Comparison of ENCODE assay signal across 13 cellular contexts in the genomic region with DNA sequence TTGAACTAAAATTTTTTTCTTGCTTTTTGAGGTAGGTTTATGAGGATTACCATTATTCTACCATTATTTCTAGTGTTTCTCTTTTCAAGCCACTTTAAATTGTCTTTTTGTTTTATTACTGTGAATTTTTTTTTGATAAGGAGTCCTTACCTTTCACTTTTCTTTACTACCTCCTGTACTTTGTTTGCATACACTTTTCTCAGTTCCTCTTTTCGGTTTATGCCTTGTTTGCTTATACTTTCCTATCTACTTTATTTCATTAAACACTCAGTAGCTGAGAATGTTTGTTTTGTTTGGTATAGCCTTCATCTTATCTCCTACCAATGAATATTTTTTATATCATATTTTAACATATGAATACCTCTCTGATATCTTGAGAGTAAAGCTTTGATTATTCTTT.
A peak's percentile ranks its signal among the peaks of the same experiment; 100 is the strongest.
DNase-seq lines count a peak whose midpoint lies in the region; ATAC-seq, FAIRE-seq and TF ChIP-seq lines count a peak whose summit lies in the region.
"Had no signal": no experiment of that assay in that cellular context is flagged by ENCODE, and none has a peak within 500 bp of the region (broad histone marks: within the 10 kb centered on the region; RNA-seq: fewer than 3 reads in every experiment).

No MANE protein-coding gene starts in this region.

- POLR2A ChIA-PET in GM10248 (lab: Yijun Ruan, JAX), result no interaction called here

- no peak for TF ChIP-seq CTCF in GM10248 (IDR thresholded peaks at IDR 0.05; ENCODE audit: control extremely low read depth, extremely low read depth, low read depth, missing control alignments)
- TF ChIP-seq CTCF in brain microvascular endothelial cell (IDR thresholded peaks at IDR 0.05; ENCODE audit: low read depth, low read length, missing control alignments), result no peak
- no peak for TF ChIP-seq CTCF in kidney (IDR thresholded peaks at IDR 0.05; ENCODE audit: borderline replicate concordance, extremely low read depth, insufficient read depth)

- peak; percentile 97 for ATAC-seq in GM19395 (IDR thresholded peaks at IDR 0.05; ENCODE audit: unreplicated experiment)
- ATAC-seq in HG02852 (IDR thresholded peaks at IDR 0.05; ENCODE audit: unreplicated experiment), result peak; percentile 86
- peak; percentile 95 for ATAC-seq in HG03521 (IDR thresholded peaks at IDR 0.05; ENCODE audit: unreplicated experiment)
- ATAC-seq: A549; activated T-cell treated with anti-CD3 and anti-CD28 coated beads, Interleukin-2, amount 50 U/mL, for 72 hours had no signal

- no peaks in the 10 kb centered on the region for H3K4me1 ChIP-seq in kidney (ENCODE audit: control insufficient read depth in 1 of 2, insufficient read depth in 1 of 2, low read depth in 1 of 2, low read length in 2 of 2)
- H3K4me1 ChIP-seq: A549 had no signal

- DNase-seq in GM10248 (ENCODE audit: extremely low spot score) (peak; percentile 42), brain microvascular endothelial cell (no peak), posterior vena cava (ENCODE audit: low spot score) (no peak), posterior cingulate gyrus (no peak), kidney (no peak)
- DNase-seq: activated T-cell treated with anti-CD3 and anti-CD28 coated beads, Interleukin-2, amount 50 U/mL, for 72 hours; DMS79 had no signal

- intact Hi-C loops in posterior vena cava (cut with DNase I), result no loop called here
- intact Hi-C loops in posterior cingulate gyrus (cut with DNase I), result no loop called here
- intact Hi-C loops in kidney (cut with DNase I), result no loop called here

- H3K9ac ChIP-seq in kidney (ENCODE audit: low read length in 2 of 2), result no peak overlapping the region

- in situ Hi-C loops in brain microvascular endothelial cell (cut with HindIII; ENCODE audit: low pct_ligation_motif_present, low sequenced_read_pairs), result no loop called here

- H3K9me3 ChIP-seq in kidney (ENCODE audit: control insufficient read depth in 1 of 2, low read length in 2 of 2), result no peaks in the 10 kb centered on the region
- H3K9me3 ChIP-seq: A549 had no signal

- no peak for FAIRE-seq in kidney (lab: Jason Lieb, UNC)
- FAIRE-seq: A549, keratinocyte had no signal

- H3K27ac ChIP-seq in brain microvascular endothelial cell (no peak overlapping the region), kidney (ENCODE audit: low read depth in 2 of 2, low read length in 2 of 2) (no peak overlapping the region)
- H3K27ac ChIP-seq: A549, cardiac muscle cell had no signal

- CTCF ChIA-PET in GM10248 (lab: Yijun Ruan, JAX), result no interaction called here

- no peaks in the 10 kb centered on the region for H3K27me3 ChIP-seq in brain microvascular endothelial cell (replicated peaks)

- H3K36me3 ChIP-seq in brain microvascular endothelial cell (replicated peaks), result no peaks in the 10 kb centered on the region
- no peaks in the 10 kb centered on the region for H3K36me3 ChIP-seq in kidney (ENCODE audit: control insufficient read depth in 1 of 2, insufficient read depth in 2 of 2, low read length in 2 of 2)
- H3K36me3 ChIP-seq: cardiac muscle cell had no signal

- H3K4me3 ChIP-seq in brain microvascular endothelial cell (ENCODE audit: low read depth, low read length) (no peak overlapping the region), kidney (ENCODE audit: low read length in 2 of 2) (no peak overlapping the region)
- H3K4me3 ChIP-seq: A549, cardiac muscle cell had no signal
